ENCODE assay signal across 10 cellular contexts in genomic region chr3:129000742-129001100, GRCh38. TPM values are rescaled to one million over a fixed set of nuclear protein-coding genes. Genes with fewer than 3 reads are reported as not detected.
DNase-seq lines count a peak whose midpoint lies in the region; ATAC-seq, FAIRE-seq and TF ChIP-seq lines count a peak whose summit lies in the region.
"Had no signal": no experiment of that assay in that cellular context is flagged by ENCODE, and none has a peak within 500 bp of the region (broad histone marks: within the 10 kb centered on the region; RNA-seq: fewer than 3 reads in every experiment).

No MANE protein-coding gene starts in this region.

- H3K9me3 Mint-ChIP-seq in dendritic cell treated with granulocyte-macrophage colony-stimulating factor and Interleukin-4, amounts not matched to agents 40 ng/mL and 50 ng/mL, for 4 days, result no peaks in the 10 kb centered on the region
- H3K9me3 Mint-ChIP-seq in stimulated activated naive B cell treated with anti-CD40 and anti-IgM and Interleukin-4, amounts not matched to agents 10 μg/mL and 1 μg/mL and 100 μg/mL, for 72 hours, result no peaks in the 10 kb centered on the region

- no peaks in the 10 kb centered on the region for H3K36me3 Mint-ChIP-seq in dendritic cell treated with granulocyte-macrophage colony-stimulating factor and Interleukin-4, amounts not matched to agents 40 ng/mL and 50 ng/mL, for 4 days (ENCODE audit: low read depth)
- H3K36me3 Mint-ChIP-seq in stimulated activated naive B cell treated with anti-CD40 and anti-IgM and Interleukin-4, amounts not matched to agents 10 μg/mL and 1 μg/mL and 100 μg/mL, for 72 hours, result peaks cover 0 to 6% of the 10 kb centered on the region in 2 donors

- H3K36me3 ChIP-seq in Peyer's patch, result no peaks in the 10 kb centered on the region
- no peaks in the 10 kb centered on the region for H3K36me3 ChIP-seq in lower lobe of right lung

- TF ChIP-seq CTCF in Peyer's patch (IDR thresholded peaks at IDR 0.05) (no peak), lower lobe of right lung (IDR thresholded peaks at IDR 0.05) (no peak)

- peaks cover 33% of the 10 kb centered on the region for H3K4me1 Mint-ChIP-seq in dendritic cell treated with granulocyte-macrophage colony-stimulating factor and Interleukin-4, amounts not matched to agents 40 ng/mL and 50 ng/mL, for 4 days (ENCODE audit: low read depth)
- peaks cover 28 to 42% of the 10 kb centered on the region in 2 donors for H3K4me1 Mint-ChIP-seq in stimulated activated naive B cell treated with anti-CD40 and anti-IgM and Interleukin-4, amounts not matched to agents 10 μg/mL and 1 μg/mL and 100 μg/mL, for 72 hours

- H3K4me3 Mint-ChIP-seq in dendritic cell treated with granulocyte-macrophage colony-stimulating factor and Interleukin-4, amounts not matched to agents 40 ng/mL and 50 ng/mL, for 4 days, result peak overlapping the region; percentile 60
- peak overlapping the region; percentile 73 to 79 for H3K4me3 Mint-ChIP-seq in stimulated activated naive B cell treated with anti-CD40 and anti-IgM and Interleukin-4, amounts not matched to agents 10 μg/mL and 1 μg/mL and 100 μg/mL, for 72 hours

- no peak for TF ChIP-seq POLR2A in Peyer's patch (IDR thresholded peaks at IDR 0.05)

- ATAC-seq in lower lobe of right lung, result peak in 1 of 2 donors; percentile 1
- ATAC-seq in stimulated activated naive B cell treated with anti-CD40 and anti-IgM and Interleukin-4, amounts not matched to agents 10 μg/mL and 1 μg/mL and 100 μg/mL, for 72 hours (replicated peaks), result no peak
- ATAC-seq in HG02623 (IDR thresholded peaks at IDR 0.05; ENCODE audit: unreplicated experiment), result no peak

- H3K27ac Mint-ChIP-seq in dendritic cell treated with granulocyte-macrophage colony-stimulating factor and Interleukin-4, amounts not matched to agents 40 ng/mL and 50 ng/mL, for 4 days, result no peak overlapping the region
- peak overlapping the region; percentile 25 for H3K27ac Mint-ChIP-seq in stimulated activated naive B cell treated with anti-CD40 and anti-IgM and Interleukin-4, amounts not matched to agents 10 μg/mL and 1 μg/mL and 100 μg/mL, for 72 hours

- H3K9me3 ChIP-seq in Peyer's patch (no peaks in the 10 kb centered on the region), lower lobe of right lung (no peaks in the 10 kb centered on the region)

- peaks cover 68% of the 10 kb centered on the region for H3K27me3 Mint-ChIP-seq in dendritic cell treated with granulocyte-macrophage colony-stimulating factor and Interleukin-4, amounts not matched to agents 40 ng/mL and 50 ng/mL, for 4 days
- peaks cover 56 to 76% of the 10 kb centered on the region in 2 donors for H3K27me3 Mint-ChIP-seq in stimulated activated naive B cell treated with anti-CD40 and anti-IgM and Interleukin-4, amounts not matched to agents 10 μg/mL and 1 μg/mL and 100 μg/mL, for 72 hours

- intact Hi-C loops in dendritic cell treated with granulocyte-macrophage colony-stimulating factor and Interleukin-4, amounts not matched to agents 40 ng/mL and 50 ng/mL, for 4 days (cut with micrococcal nuclease), result no loop called here
- intact Hi-C loops in lower lobe of right lung (cut with DNase I), result no loop called here

- DNase-seq in Peyer's patch (no peak), lower lobe of right lung (no peak), HTR-8/SVneo (ENCODE audit: insufficient read length, low spot score) (no peak), DMS153 (lab: John Stamatoyannopoulos, UW) (no peak)
- no peak for DNase-seq in stimulated activated naive B cell treated with anti-CD40 and anti-IgM and Interleukin-4, amounts not matched to agents 10 μg/mL and 1 μg/mL and 100 μg/mL, for 72 hours
- no peak for DNase-seq in activated CD4-positive, alpha-beta T cell treated with anti-CD3 and anti-CD28 coated beads for 4 hours
- DNase-seq: islet precursor cell; stimulated activated CD8-positive, alpha-beta memory T cell treated with anti-CD3 and anti-CD28 coated beads, Interleukin-4, amount 100 ng/mL, for 48 hours had no signal

- H3K27me3 ChIP-seq in Peyer's patch, result peaks cover 0 to 10% of the 10 kb centered on the region in 2 donors
- peaks cover 44% of the 10 kb centered on the region for H3K27me3 ChIP-seq in lower lobe of right lung (ENCODE audit: low read depth)

- peak overlapping the region; percentile 39 to 58 (median 50) for H3K4me3 ChIP-seq in Peyer's patch
- peak overlapping the region; percentile 75 for H3K4me3 ChIP-seq in lower lobe of right lung

- H3K27ac ChIP-seq in Peyer's patch (peak overlapping the region; percentile 52 to 80 (median 64)), lower lobe of right lung (peak overlapping the region; percentile 77)

- peaks cover 0 to 34% (median 8%) of the 10 kb centered on the region in 4 donors for H3K4me1 ChIP-seq in Peyer's patch
- peaks cover 53% of the 10 kb centered on the region for H3K4me1 ChIP-seq in lower lobe of right lung

- FAIRE-seq in HTR-8/SVneo (lab: Jason Lieb, UNC), result no peak

RNA-seq across cellular contexts. Expression of gene EFCC1, which starts 0.4 kb away (rescaled TPM):
- total RNA-seq in Peyer's patch (10 to 100 TPM in 1 of 4 donors, 1 to 10 TPM in 3; 3.3 to 40.4 (median 4.0) TPM), lower lobe of right lung (12.1 TPM)

RNA-seq across cellular contexts. Expression of gene CFAP92, which starts 6.8 kb away (rescaled TPM):
- total RNA-seq in Peyer's patch (1 to 10 TPM in 3 of 4 donors, not detected in 1; 1.5 to 2.4 (median 1.7) TPM), lower lobe of right lung (2.0 TPM)

RNA-seq across cellular contexts. Expression of gene GP9, which starts 59.9 kb away (rescaled TPM):
- not detected for total RNA-seq in Peyer's patch
- total RNA-seq in lower lobe of right lung, result 2.6 TPM
